10 cellular contexts compared by ENCODE assay signal in the genomic region with DNA sequence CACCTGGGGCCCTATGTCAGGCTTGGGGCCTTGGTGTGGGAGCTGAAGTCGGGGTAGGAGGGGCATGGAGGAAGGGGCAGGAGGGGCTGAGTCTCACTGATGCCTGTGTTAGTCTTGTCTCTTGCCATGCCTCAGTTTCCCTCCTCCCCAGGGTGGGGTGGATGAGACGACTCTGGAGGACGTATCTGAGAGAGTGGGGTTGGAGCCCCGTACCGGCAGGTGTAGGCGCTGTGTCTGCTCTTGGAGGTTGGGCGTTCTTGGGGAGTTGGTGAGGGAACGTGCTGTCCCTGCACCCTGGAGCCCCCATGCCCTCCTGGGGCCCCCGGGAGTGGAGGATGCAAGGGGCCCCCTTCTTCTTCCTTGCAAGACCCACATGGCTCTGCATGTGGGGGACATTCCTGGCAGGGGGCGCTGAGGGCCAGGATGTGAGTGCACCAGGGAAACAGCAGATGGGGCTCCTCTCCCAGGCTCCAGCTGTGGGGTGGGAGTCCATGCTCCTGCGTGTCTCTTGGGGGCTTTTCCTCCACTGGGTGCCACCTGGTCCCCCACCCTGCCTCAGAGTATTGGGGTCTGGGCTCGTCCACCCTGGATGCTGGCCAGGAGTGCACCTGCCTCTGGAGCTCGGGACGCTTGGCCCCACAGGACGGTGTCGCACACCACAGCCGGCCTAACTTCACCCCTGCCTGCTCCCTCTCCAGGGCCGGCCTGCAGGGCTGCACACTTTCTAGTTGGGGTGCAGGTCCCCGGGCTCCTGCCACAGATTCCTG. TPM values are rescaled to one million over a fixed set of nuclear protein-coding genes. Genes with fewer than 3 reads are reported as not detected.
DNase-seq lines count a peak whose midpoint lies in the region; ATAC-seq, FAIRE-seq and TF ChIP-seq lines count a peak whose summit lies in the region.
"Had no signal": no experiment of that assay in that cellular context is flagged by ENCODE, and none has a peak within 500 bp of the region (broad histone marks: within the 10 kb centered on the region; RNA-seq: fewer than 3 reads in every experiment).

No MANE protein-coding gene starts in this region.

- H3K27ac Mint-ChIP-seq in brain, result peak overlapping the region in 2 of 5 experiments; percentile 48 to 77

- H2AFZ ChIP-seq in PC-3 (ENCODE audit: low read length), result no peak overlapping the region

- BruUV-seq in PC-3 (replicated peaks; lab: Mats Ljungman, UMichigan), result no TSS peak

- no peak overlapping the region for H3K27ac ChIP-seq in PC-3 (ENCODE audit: low read length)
- H3K27ac ChIP-seq in upper lobe of left lung, result peak overlapping the region; percentile 90 to 99 (median 96)

- H3K4me1 ChIP-seq in PC-3 (ENCODE audit: insufficient read depth, low read length), result peaks cover 15% of the 10 kb centered on the region
- H3K4me1 ChIP-seq in mucosa of stomach (ENCODE audit: control insufficient read depth, insufficient read depth, low read length), result peaks cover 35% of the 10 kb centered on the region
- H3K4me1 ChIP-seq in upper lobe of left lung, result peaks cover 31 to 56% (median 43%) of the 10 kb centered on the region in 4 donors

- FAIRE-seq in urothelium cell line (lab: Jason Lieb, UNC) (no peak), GM19239 (lab: Jason Lieb, UNC) (no peak)

- peak overlapping the region in 1 of 5 experiments; percentile 16 for H3K4me3 Mint-ChIP-seq in brain

- no peaks in the 10 kb centered on the region for H3K9me3 Mint-ChIP-seq in brain

- 63 to 65% methylated on average over 8 to 17 of the region's 19 CpGs for WGBS in upper lobe of left lung, 2 donors

- no peak overlapping the region for H3K4me2 ChIP-seq in PC-3 (ENCODE audit: low read length)

- TF ChIP-seq CTCF in PC-3 (conservative IDR thresholded peaks at IDR 0.05; ENCODE audit: low read depth, low read length), result peak; percentile 74
- TF ChIP-seq CTCF in brain (conservative IDR thresholded peaks at IDR 0.05), result peak; percentile 63 to 77
- TF ChIP-seq CTCF in upper lobe of left lung (IDR thresholded peaks at IDR 0.05), result peak; percentile 42 to 76 (median 51)

- DNase-seq in GF-D8 (lab: John Stamatoyannopoulos, UW) (peak; percentile 33), PC-3 (peak; percentile 34), upper lobe of left lung (peak in 1 of 2 donors; percentile 59), urothelium cell line (ENCODE audit: low spot score) (no peak), GM19239 (ENCODE audit: insufficient read length, low spot score) (no peak), NCI-H1092 treated with DMSO at 0.1 percent for 48 hours (lab: John Stamatoyannopoulos, UW) (no peak)

- CTCF ChIA-PET in PC-3 (lab: Charles Lee), result no interaction called here

- no peaks in the 10 kb centered on the region for H3F3A ChIP-seq in PC-3 (ENCODE audit: low read length, unreplicated experiment)

- TF ChIP-seq POLR2A in upper lobe of left lung (IDR thresholded peaks at IDR 0.05), result no peak

- no peak overlapping the region for H3K4me3 ChIP-seq in PC-3 (ENCODE audit: low read length)
- H3K4me3 ChIP-seq in mucosa of stomach (ENCODE audit: low read length), result peak overlapping the region; percentile 99
- H3K4me3 ChIP-seq in upper lobe of left lung, result peak overlapping the region in 3 of 4 donors; percentile 63 to 76 (median 70)

- H3K27me3 Mint-ChIP-seq in brain, result peaks cover 3% of the 10 kb centered on the region

- H3K79me2 ChIP-seq in PC-3 (ENCODE audit: low read length), result no peaks in the 10 kb centered on the region

- no peak for ATAC-seq in PC-3
- ATAC-seq in upper lobe of left lung (ENCODE audit: low FRiP score in 2 of 2), result no peak

- H3K9me2 ChIP-seq in PC-3 (replicated peaks; ENCODE audit: low read length), result no peaks in the 10 kb centered on the region

- POLR2A ChIA-PET in PC-3 (lab: Charles Lee; ENCODE audit: unreplicated experiment), result no interaction called here

- H3K36me3 ChIP-seq in PC-3 (ENCODE audit: low read depth, low read length) (no peaks in the 10 kb centered on the region), mucosa of stomach (ENCODE audit: control insufficient read depth, insufficient read depth, low read length) (peaks cover 4% of the 10 kb centered on the region), upper lobe of left lung (peaks cover 0 to 20% (median 14%) of the 10 kb centered on the region in 4 donors)
- H3K36me3 ChIP-seq: ovary had no signal

- H3K27me3 ChIP-seq in PC-3 (ENCODE audit: low read length), result no peaks in the 10 kb centered on the region
- no peaks in the 10 kb centered on the region for H3K27me3 ChIP-seq in mucosa of stomach (ENCODE audit: control insufficient read depth, insufficient read depth, low read length)
- H3K27me3 ChIP-seq in upper lobe of left lung, result no peaks in the 10 kb centered on the region
- H3K27me3 ChIP-seq: ovary had no signal

- TF ChIP-seq EP300 in upper lobe of left lung (IDR thresholded peaks at IDR 0.05), result no peak

- no peak overlapping the region for H3K9ac ChIP-seq in PC-3 (ENCODE audit: low read length)
- H3K9ac ChIP-seq in mucosa of stomach (ENCODE audit: low read length), result peak overlapping the region; percentile 99

- H3K9me3 ChIP-seq in PC-3 (ENCODE audit: low read length) (no peaks in the 10 kb centered on the region), mucosa of stomach (ENCODE audit: control insufficient read depth, low read length) (no peaks in the 10 kb centered on the region), upper lobe of left lung (no peaks in the 10 kb centered on the region)
- H3K9me3 ChIP-seq: ovary had no signal

- no peaks in the 10 kb centered on the region for H4K20me1 ChIP-seq in PC-3 (ENCODE audit: low read length)

- H3K36me3 Mint-ChIP-seq in brain, result no peaks in the 10 kb centered on the region

- intact Hi-C loops in PC-3 (cut with micrococcal nuclease), result no loop called here

- peaks cover 23% of the 10 kb centered on the region for H3K4me1 Mint-ChIP-seq in brain

RNA-seq across cellular contexts. Expression of gene TNFRSF14, which starts 1.4 kb away (rescaled TPM):
- total RNA-seq in PC-3 (2014; rRNA removed), result 21.1 and 25.5 TPM in 2 replicates
- 12.1 TPM for polyA plus RNA-seq in brain (ENCODE audit: insufficient read depth, low read depth, low replicate concordance)
- 100 to 1,000 TPM in 4 of 6 donors, 10 to 100 TPM in 2; 61.1 to 641 (median 147) TPM for total RNA-seq in upper lobe of left lung

RNA-seq across cellular contexts. Expression of gene HES5, which starts 24.7 kb away (rescaled TPM):
- total RNA-seq in PC-3 (2014; rRNA removed) (0.84 and 1.8 TPM in 2 replicates), upper lobe of left lung (1 to 10 TPM in 2 of 6 donors, under 1 TPM in 2, not detected in 2; 0.31 to 1.6 (median 0.92) TPM)
- polyA plus RNA-seq in brain (ENCODE audit: insufficient read depth, low read depth, low replicate concordance), result 1.6 TPM
- total RNA-seq: NCI-H460 had no signal

RNA-seq across cellular contexts. Expression of gene PANK4, which starts 28.4 kb away (rescaled TPM):
- total RNA-seq in PC-3 (2014; rRNA removed) (69.4 and 86.9 TPM in 2 replicates), upper lobe of left lung (100 to 1,000 TPM in 1 of 6 donors, 10 to 100 TPM in 5; 20.7 to 123 (median 36.9) TPM)
- polyA plus RNA-seq in brain (ENCODE audit: insufficient read depth, low read depth, low replicate concordance), result 23.7 TPM

RNA-seq across cellular contexts. Expression of gene PRXL2B, which starts 31.8 kb away (rescaled TPM):
- total RNA-seq in PC-3 (2014; rRNA removed), result 75.0 and 85.0 TPM in 2 replicates
- polyA plus RNA-seq in brain (ENCODE audit: insufficient read depth, low read depth, low replicate concordance), result 42.7 TPM
- total RNA-seq in upper lobe of left lung, result 10 to 100 TPM; 10.5 to 34.2 (median 22.0) TPM

Comparison
In these comparisons a context has a peak if more than half of its experiments do, and no peak if none do; other contexts are left out.
1. DNase-seq: peak in GF-D8 (single experiment) and PC-3 (single experiment); none in urothelium cell line (single experiment), GM19239 (single experiment) and NCI-H1092 treated with DMSO at 0.1 percent for 48 hours (single experiment).
2. Peak in every context shown above with its lines, with median percentiles within 50 percentile points of each other: CTCF ChIP-seq.